17 cellular contexts compared by ENCODE assay signal in the genomic region with DNA sequence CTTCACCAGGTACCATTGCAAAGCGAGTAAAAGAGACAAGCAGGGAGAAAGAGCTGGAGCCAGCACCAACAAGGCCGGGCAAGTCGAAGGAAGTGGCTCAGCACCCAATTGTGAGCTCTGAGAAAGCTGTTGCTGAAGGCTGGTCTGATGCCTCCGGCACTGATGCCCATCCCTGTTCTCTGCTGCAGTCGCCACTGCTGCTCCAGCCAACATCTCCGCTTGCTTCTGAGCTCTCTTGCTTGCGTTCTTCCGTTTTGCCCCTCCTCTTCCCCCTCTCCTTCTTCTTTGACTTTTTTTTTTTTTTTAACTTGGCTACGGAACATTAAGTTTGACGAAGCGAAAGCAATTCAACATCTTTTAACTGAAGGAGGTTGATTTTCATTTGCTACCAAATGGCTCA.
DNase-seq lines count a peak whose midpoint lies in the region; ATAC-seq and TF ChIP-seq lines count a peak whose summit lies in the region.
"Had no signal": no experiment of that assay in that cellular context is flagged by ENCODE, and none has a peak within 500 bp of the region (broad histone marks: within the 10 kb centered on the region; RNA-seq: fewer than 3 reads in every experiment).

No MANE protein-coding gene starts in this region.

- H3K36me3 ChIP-seq in breast epithelium (no peaks in the 10 kb centered on the region), testis (ENCODE audit: low read depth, missing control alignments) (no peaks in the 10 kb centered on the region), PC-9 (ENCODE audit: low read depth) (no peaks in the 10 kb centered on the region)
- H3K36me3 ChIP-seq: brain microvascular endothelial cell had no signal

- H3K4me3 ChIP-seq in breast epithelium (peak overlapping the region in 2 of 3 donors; percentile 23 to 26), testis (no peak overlapping the region), PC-9 (no peak overlapping the region)

- TF ChIP-seq CTCF in breast epithelium (IDR thresholded peaks at IDR 0.05) (no peak), testis (IDR thresholded peaks at IDR 0.05) (no peak), PC-9 (conservative IDR thresholded peaks at IDR 0.05) (no peak)

- no peak overlapping the region for H3K4me2 ChIP-seq in PC-9

- BruUV-seq in PC-9 (replicated peaks; lab: Mats Ljungman, UMichigan), result no TSS peak

- no peaks in the 10 kb centered on the region for H3F3A ChIP-seq in PC-9 (ENCODE audit: insufficient read depth, low read depth)

- intact Hi-C loops in breast epithelium (cut with DNase I; ENCODE audit: low total_unique reads), result no loop called here
- intact Hi-C loops in testis (cut with DNase I; ENCODE audit: low total_unique reads), result no loop called here
- intact Hi-C loops in PC-9 (cut with micrococcal nuclease; ENCODE audit: unreplicated experiment), result no loop called here

- H3K4me1 ChIP-seq in breast epithelium (no peaks in the 10 kb centered on the region), testis (peaks cover 11% of the 10 kb centered on the region), PC-9 (replicated peaks; ENCODE audit: insufficient read depth) (no peaks in the 10 kb centered on the region)

- H2AFZ ChIP-seq in PC-9, result no peak overlapping the region

- no peaks in the 10 kb centered on the region for H3K9me2 ChIP-seq in PC-9 (ENCODE audit: insufficient read depth)

- CTCF ChIA-PET in PC-9 (lab: Charles Lee), result no interaction called here

- H3K27ac ChIP-seq in breast epithelium, result no peak overlapping the region
- H3K27ac ChIP-seq in testis, result no peak overlapping the region
- no peak overlapping the region for H3K27ac ChIP-seq in PC-9
- H3K27ac ChIP-seq: brain microvascular endothelial cell had no signal

- POLR2A ChIA-PET in PC-9 (lab: Charles Lee; ENCODE audit: unreplicated experiment), result no interaction called here

- DNase-seq in M059J (ENCODE audit: low read depth) (peak; percentile 2), breast epithelium (ENCODE audit: low spot score in 2 of 2) (no peak), kidney tubule cell (ENCODE audit: low spot score) (peak; percentile 45), testis (peak; percentile 51), DMS79 (lab: John Stamatoyannopoulos, UW) (no peak), PC-9 (no peak)
- no peak for DNase-seq in activated CD8-positive, alpha-beta memory T cell treated with anti-CD3 and anti-CD28 coated beads, Interleukin-2, amount 50 U/mL, for 4 hours
- DNase-seq: activated CD8-positive, alpha-beta T cell treated with anti-CD3 and anti-CD28 coated beads, Interleukin-2, amount 10 ng/mL, durations not matched to agents 7 days and 5 days; brain microvascular endothelial cell; CD8-positive, alpha-beta T cell; effector memory CD4-positive, alpha-beta T cell; GF-D8; H7; NCI-H1930; RPMI8226; stimulated activated naive CD4-positive, alpha-beta T cell had no signal

- ATAC-seq in GM21528 (IDR thresholded peaks at IDR 0.05; ENCODE audit: low FRiP score, unreplicated experiment), result no peak
- ATAC-seq: activated CD8-positive, alpha-beta T cell treated with anti-CD3 and anti-CD28 coated beads, Interleukin-2, amount 10 ng/mL, durations not matched to agents 7 days and 5 days; CD8-positive, alpha-beta T cell had no signal

- no peaks in the 10 kb centered on the region for H4K20me1 ChIP-seq in PC-9 (ENCODE audit: insufficient read depth)

- no peaks in the 10 kb centered on the region for H3K9me3 ChIP-seq in breast epithelium
- H3K9me3 ChIP-seq in testis, result no peaks in the 10 kb centered on the region
- no peaks in the 10 kb centered on the region for H3K9me3 ChIP-seq in PC-9 (ENCODE audit: insufficient read depth, low read depth)

- H3K79me2 ChIP-seq in PC-9 (ENCODE audit: low read depth), result no peaks in the 10 kb centered on the region

- TF ChIP-seq POLR2A in breast epithelium (IDR thresholded peaks at IDR 0.05) (no peak), testis (IDR thresholded peaks at IDR 0.05) (no peak)

- WGBS in testis, 2 donors, result 41 to 48% methylated on average over 11 of the region's 11 CpGs

- H3K27me3 ChIP-seq in breast epithelium (no peaks in the 10 kb centered on the region), testis (no peaks in the 10 kb centered on the region), PC-9 (ENCODE audit: insufficient read depth, low read depth) (peaks cover 38% of the 10 kb centered on the region)
- H3K27me3 ChIP-seq: brain microvascular endothelial cell had no signal

Comparison
In these comparisons a context has a peak if more than half of its experiments do, and no peak if none do; other contexts are left out.
1. DNase-seq: peak in M059J (single experiment), kidney tubule cell (single experiment) and testis (single experiment); none in breast epithelium (0 of 2), DMS79 (single experiment), activated CD8-positive, alpha-beta memory T cell treated with anti-CD3 and anti-CD28 coated beads, Interleukin-2, amount 50 U/mL, for 4 hours (single experiment) and PC-9 (0 of 2).
2. H3K4me3 ChIP-seq: peak in breast epithelium (2 of 3); none in testis (0 of 2) and PC-9 (single experiment).